21 cellular contexts compared by ENCODE assay signal in genomic region chr6:134152767-134153485, GRCh38.
DNase-seq lines count a peak whose midpoint lies in the region; ATAC-seq, FAIRE-seq and TF ChIP-seq lines count a peak whose summit lies in the region.
"Had no signal": no experiment of that assay in that cellular context is flagged by ENCODE, and none has a peak within 500 bp of the region (broad histone marks: within the 10 kb centered on the region; RNA-seq: fewer than 3 reads in every experiment).

No MANE protein-coding gene starts in this region.

- no peak for DNase-seq in SK-N-SH
- no peak for DNase-seq in K562 (ENCODE audit: extremely low read depth in 1 of 4, low spot score in 3 of 4)
- DNase-seq in mesenchymal stem cell = no peak
- DNase-seq in psoas muscle = no peak
- no peak for DNase-seq in NOMO-1 (lab: John Stamatoyannopoulos, UW; ENCODE audit: unreplicated experiment in 2 of 2)
- DNase-seq: 8988T; DMS79 treated with DMSO at 0.1 percent for 48 hours; MM.1S; NCI-H1092; NCI-H1436 treated with DMSO at 0.1 percent for 48 hours; NCI-H2029 treated with DMSO at 0.1 percent for 48 hours; NCI-H2171; NCI-H526 treated with DMSO at 0.1 percent for 48 hours; NK-92 treated with Interleukin-12 subunit alpha and Interleukin-12 subunit beta, amount 100 ng/mL, for 24 hours had no signal

- no peak overlapping the region for H3K4ac ChIP-seq in mesenchymal stem cell (ENCODE audit: low read depth in 1 of 2, low read length in 2 of 2)

- TF ChIP-seq POLR2A in K562 (conservative IDR thresholded peaks at IDR 0.05) = no peak

- H2BK120ac ChIP-seq in mesenchymal stem cell (ENCODE audit: low read depth, low read length) = no peak overlapping the region

- H3K36me3 ChIP-seq in SK-N-SH (replicated peaks in 1 of 2; ENCODE audit: control insufficient read depth in 1 of 2, insufficient read depth in 2 of 2, low read length in 1 of 2) = no peaks in the 10 kb centered on the region
- H3K36me3 ChIP-seq in K562 (ENCODE audit: control insufficient read depth, insufficient read depth, low read length) = no peaks in the 10 kb centered on the region
- no peaks in the 10 kb centered on the region for H3K36me3 ChIP-seq in mesenchymal stem cell (ENCODE audit: control insufficient read depth in 1 of 2, insufficient read depth in 2 of 2, low read depth in 1 of 2, low read length in 2 of 2)
- no peaks in the 10 kb centered on the region for H3K36me3 ChIP-seq in psoas muscle (ENCODE audit: insufficient read depth in 1 of 2, low read depth in 1 of 2)
- H3K36me3 ChIP-seq: HAP-1 had no signal

- no peak overlapping the region for H2BK15ac ChIP-seq in mesenchymal stem cell (ENCODE audit: low read depth, poor library complexity, severe bottlenecking)

- H2AK5ac ChIP-seq in mesenchymal stem cell (ENCODE audit: low read length, severe bottlenecking) = no peak overlapping the region

- peaks cover 0 to 2% of the 10 kb centered on the region in 2 experiments; a peak in 1 of 4 replicates for H3K4me1 ChIP-seq in SK-N-SH (ENCODE audit: control insufficient read depth in 1 of 2, insufficient read depth in 2 of 2, low read depth in 1 of 2, low read length in 1 of 2)
- H3K4me1 ChIP-seq in K562 (replicated peaks in 1 of 2; ENCODE audit: control insufficient read depth in 2 of 2, insufficient read depth in 2 of 2, low read length in 2 of 2) = no peaks in the 10 kb centered on the region; a peak in 1 of 5 replicates
- H3K4me1 ChIP-seq in mesenchymal stem cell (ENCODE audit: control insufficient read depth, insufficient read depth, low read depth, low read length) = no peaks in the 10 kb centered on the region
- H3K4me1 ChIP-seq in psoas muscle = peaks cover 10% of the 10 kb centered on the region
- H3K4me1 ChIP-seq: HAP-1 had no signal

- TF ChIP-seq RAD21 in SK-N-SH (IDR thresholded peaks at IDR 0.05; ENCODE audit: low read length) (no peak), K562 (CRISPR knock-in tag; conservative IDR thresholded peaks at IDR 0.05 in 1 of 2, IDR thresholded peaks at IDR 0.05 in 1 of 2) (no peak)

- H3K27me3 ChIP-seq in SK-N-SH (ENCODE audit: insufficient read depth) (no peaks in the 10 kb centered on the region), K562 (ENCODE audit: control insufficient read depth in 2 of 2, insufficient read depth in 2 of 2, low read length in 2 of 2) (no peaks in the 10 kb centered on the region; a peak in 1 of 5 replicates), mesenchymal stem cell (ENCODE audit: control insufficient read depth in 1 of 2, insufficient read depth in 1 of 2, low read length in 2 of 2) (no peaks in the 10 kb centered on the region), psoas muscle (ENCODE audit: insufficient read depth in 3 of 3, low read length in 2 of 3) (no peaks in the 10 kb centered on the region)

- no peaks in the 10 kb centered on the region for H3K79me2 ChIP-seq in SK-N-SH (ENCODE audit: insufficient read depth)
- no peaks in the 10 kb centered on the region for H3K79me2 ChIP-seq in K562 (ENCODE audit: control insufficient read depth, insufficient read depth, low read length)

- peak overlapping the region in 1 of 2 experiments; percentile 60 for H3K14ac ChIP-seq in mesenchymal stem cell (ENCODE audit: low read length in 2 of 2)

- POLR2A ChIA-PET in SK-N-SH (lab: Yijun Ruan, JAX) (no interaction called here), K562 (lab: Yijun Ruan, JAX) (interaction anchor here (0.7 to 1.1 kb wide), 4 partner anchors 15 to 1351 kb away, joined by 3 to 4 read pairs (median 3); no protein-coding TSS in a partner anchor)

- no peak for TF ChIP-seq EP300 in SK-N-SH (IDR thresholded peaks at IDR 0.05; ENCODE audit: borderline replicate concordance in 1 of 2, low read depth in 1 of 2, low read length in 1 of 2)
- no peak for TF ChIP-seq EP300 in K562 (IDR thresholded peaks at IDR 0.05; ENCODE audit: low read length)

- no peak overlapping the region for H2AFZ ChIP-seq in SK-N-SH (ENCODE audit: low read depth)
- H2AFZ ChIP-seq in K562 (ENCODE audit: low read depth, low read length) = no peak overlapping the region
- peak overlapping the region; percentile 27 for H2AFZ ChIP-seq in mesenchymal stem cell (ENCODE audit: low read depth, low read length)

- no peaks in the 10 kb centered on the region for H3K9me2 ChIP-seq in SK-N-SH

- H3K79me1 ChIP-seq in mesenchymal stem cell (replicated peaks; ENCODE audit: low read length, poor library complexity, severe bottlenecking) = no peaks in the 10 kb centered on the region

- no peaks in the 10 kb centered on the region for H3F3A ChIP-seq in SK-N-SH (replicated peaks; ENCODE audit: insufficient read depth)

- intact Hi-C loops in K562 (cut with micrococcal nuclease) = no loop called here
- intact Hi-C loops in psoas muscle (cut with DNase I) = no loop called here

- no peak for FAIRE-seq in K562 (lab: Jason Lieb, UNC)
- FAIRE-seq: RCC 7860 had no signal

- no peaks in the 10 kb centered on the region for H3K9me1 ChIP-seq in K562 (ENCODE audit: control insufficient read depth, insufficient read depth, low read length)

- no peak overlapping the region for H2BK5ac ChIP-seq in mesenchymal stem cell (ENCODE audit: low read depth, low read length, poor library complexity, severe bottlenecking)

- no peak overlapping the region for H3K27ac ChIP-seq in SK-N-SH (ENCODE audit: low read depth in 2 of 2, low read length in 1 of 2)
- no peak overlapping the region for H3K27ac ChIP-seq in K562 (ENCODE audit: extremely low read depth, low read depth, low read length)
- no peak overlapping the region for H3K27ac ChIP-seq in mesenchymal stem cell (ENCODE audit: low read length, poor library complexity, severe bottlenecking)
- no peak overlapping the region for H3K27ac ChIP-seq in psoas muscle
- H3K27ac ChIP-seq: HL-60 had no signal

- H3K9ac ChIP-seq in SK-N-SH (no peak overlapping the region), K562 (ENCODE audit: insufficient read depth in 1 of 2, low read depth in 2 of 2, low read length in 2 of 2) (no peak overlapping the region), mesenchymal stem cell (ENCODE audit: low read length) (no peak overlapping the region)

- H3K4me2 ChIP-seq in SK-N-SH (no peak overlapping the region), K562 (ENCODE audit: insufficient read depth, low read length) (no peak overlapping the region), mesenchymal stem cell (ENCODE audit: low read length, poor library complexity, severe bottlenecking) (no peak overlapping the region)

- H2BK12ac ChIP-seq in mesenchymal stem cell (ENCODE audit: low read length in 2 of 2) = no peak overlapping the region

- H3K4me3 ChIP-seq in SK-N-SH (ENCODE audit: low read depth in 2 of 2, low read length in 1 of 2) = no peak overlapping the region
- no peak overlapping the region for H3K4me3 ChIP-seq in K562
- H3K4me3 ChIP-seq in mesenchymal stem cell (ENCODE audit: insufficient read depth in 1 of 2, low read depth in 1 of 2, low read length in 2 of 2) = no peak overlapping the region
- no peak overlapping the region for H3K4me3 ChIP-seq in psoas muscle
- H3K4me3 ChIP-seq: HAP-1 had no signal

- CTCF ChIA-PET in SK-N-SH (lab: Yijun Ruan, JAX) = interaction anchor here (1.0 to 3.3 kb wide), 5 partner anchors 11 to 787 kb away, joined by 3 to 18 read pairs (median 4); no protein-coding TSS in a partner anchor
- CTCF ChIA-PET in K562 (lab: Yijun Ruan, JAX; ENCODE audit: low intra/inter-chr PET ratio) = no interaction called here

- H4K91ac ChIP-seq in mesenchymal stem cell (ENCODE audit: low read length) = no peak overlapping the region

- in situ Hi-C loops in K562 (cut with MboI) = loop anchor here (25.0 kb wide), 1 partner anchor 1284 kb away; no protein-coding TSS in a partner anchor

- no peak for TF ChIP-seq CTCF in SK-N-SH (IDR thresholded peaks at IDR 0.05)
- no peak for TF ChIP-seq CTCF in K562 (IDR thresholded peaks at IDR 0.05 in 2 of 3, conservative IDR thresholded peaks at IDR 0.05 in 1 of 3; ENCODE audit: insufficient read depth in 2 of 3, low read depth in 1 of 3, low read length in 3 of 3)
- TF ChIP-seq CTCF in psoas muscle (IDR thresholded peaks at IDR 0.05) = no peak

- H3K9me3 ChIP-seq in SK-N-SH = no peaks in the 10 kb centered on the region
- H3K9me3 ChIP-seq in K562 (replicated peaks; ENCODE audit: control insufficient read depth, insufficient read depth, low read depth, low read length) = no peaks in the 10 kb centered on the region
- H3K9me3 ChIP-seq in mesenchymal stem cell (ENCODE audit: control insufficient read depth, low read length) = no peaks in the 10 kb centered on the region
- no peaks in the 10 kb centered on the region for H3K9me3 ChIP-seq in psoas muscle
- H3K9me3 ChIP-seq: HAP-1 had no signal

- ATAC-seq in SK-N-SH treated with all-trans-retinoic acid at 6 μM for 48 hours (peak; percentile 19; the same call in 1 of the 3 replicates), K562 (no peak), psoas muscle (peak in 3 of 4 donors; percentile 25 to 79 (median 60)), GM18520 (IDR thresholded peaks at IDR 0.05; ENCODE audit: unreplicated experiment) (no peak), GM21360 (IDR thresholded peaks at IDR 0.05; ENCODE audit: unreplicated experiment) (no peak)
- ATAC-seq: Right ventricle myocardium inferior had no signal

- H3K23ac ChIP-seq in mesenchymal stem cell (ENCODE audit: low read length in 2 of 2) = peak overlapping the region in 1 of 2 experiments; percentile 89

- no peaks in the 10 kb centered on the region for H4K20me1 ChIP-seq in SK-N-SH (ENCODE audit: insufficient read depth)
- no peaks in the 10 kb centered on the region for H4K20me1 ChIP-seq in K562 (replicated peaks; ENCODE audit: control insufficient read depth, insufficient read depth, low read length)

- 61% methylated on average over 8 of the region's 8 CpGs for WGBS in SK-N-SH (ENCODE audit: low lambda C conversion rate)
- WGBS in K562 (ENCODE audit: insufficient coverage, low coverage, missing lambda C conversion rate) = 30% methylated on average over 8 of the region's 8 CpGs
- 76% methylated on average over 8 of the region's 8 CpGs for WGBS in mesenchymal stem cell
- WGBS in psoas muscle, 3 donors = 31 to 38% (median 33%) methylated on average over 8 of the region's 8 CpGs

- no TSS peak for BruUV-seq in K562 (replicated peaks; lab: Mats Ljungman, UMichigan)

- no peak overlapping the region for H3K18ac ChIP-seq in mesenchymal stem cell (ENCODE audit: low read depth in 1 of 2, low read length in 2 of 2)

- H4K8ac ChIP-seq in mesenchymal stem cell (ENCODE audit: low read length) = no peak overlapping the region

TF ChIP-seq in SK-N-SH, 30 proteins besides CTCF, POLR2A, EP300 and RAD21 (continues in another document):
- TF ChIP-seq POLR2AphosphoS5 (IDR thresholded peaks at IDR 0.05; ENCODE audit: low read depth, low read length) = no peak

TF ChIP-seq in K562, 482 proteins besides CTCF, POLR2A, EP300 and RAD21 (continues in another document):
- TF ChIP-seq LEF1 (IDR thresholded peaks at IDR 0.05) (no peak), RBM14 (IDR thresholded peaks at IDR 0.05; ENCODE audit: borderline replicate concordance, insufficient read depth, low read depth, low read length) (no peak)

Comparison
In these comparisons a context has a peak if more than half of its experiments do, and no peak if none do; other contexts are left out.
1. ATAC-seq: peak in SK-N-SH treated with all-trans-retinoic acid at 6 μM for 48 hours (single experiment) and psoas muscle (3 of 4); none in K562 (single experiment), GM18520 (single experiment) and GM21360 (single experiment).